In genomic region chr2:83113953-83114352, GRCh38 we compare ENCODE assay signal across 22 cellular contexts.
"Had no signal": no experiment of that assay in that cellular context is flagged by ENCODE, and none has a peak within 500 bp of the region (broad histone marks: within the 10 kb centered on the region; RNA-seq: fewer than 3 reads in every experiment).

No MANE protein-coding gene starts in this region.

- DNase-seq: effector memory CD8-positive, alpha-beta T cell; foreskin melanocyte; head of caudate nucleus; hippocampal formation; lower lobe of right lung; nucleus accumbens; ovary; right cardiac atrium; spleen; stimulated activated CD4-positive, alpha-beta T cell treated with anti-CD3 and anti-CD28 coated beads, Interleukin-15, amount 100 ng/mL, for 24 hours; stimulated activated CD4-positive, alpha-beta T cell treated with anti-CD3 and anti-CD28 coated beads, Interleukin-1b, Interleukin-23, amount 100 ng/mL, for 48 hours; stimulated activated CD4-positive, alpha-beta T cell treated with anti-CD3 and anti-CD28 coated beads, Interleukin-4, amount 100 ng/mL, for 4 hours; stimulated activated naive B cell treated with anti-CD40 and anti-IgM and Interleukin-4, amounts not matched to agents 10 μg/mL and 1 μg/mL and 100 μg/mL, for 72 hours; stimulated activated naive CD8-positive, alpha-beta T cell treated with anti-CD3 and anti-CD28 coated beads, Interleukin-15, amount 100 ng/mL, for 72 hours; testis; upper lobe of right lung had no signal

- H3K4me2 ChIP-seq: neural progenitor cell had no signal

- H3K9me3 ChIP-seq: lower lobe of right lung, ovary, testis, tibial nerve, upper lobe of right lung, vagina had no signal

- ATAC-seq: effector memory CD8-positive, alpha-beta T cell; left lobe of liver; lower lobe of right lung; natural killer cell treated with Interleukin-12 subunit alpha and Interleukin-12 subunit beta and Interleukin-15 and Interleukin-18, amount 100 ng/mL, for 72 hours; right cardiac atrium; stimulated activated naive B cell treated with anti-CD40 and anti-IgM and Interleukin-4, amounts not matched to agents 10 μg/mL and 1 μg/mL and 100 μg/mL, for 72 hours; stimulated activated naive CD8-positive, alpha-beta T cell treated with anti-CD3 and anti-CD28 coated beads, Interleukin-15, amount 100 ng/mL, for 72 hours; upper lobe of right lung had no signal

- FAIRE-seq: colon had no signal

- H2AFZ ChIP-seq: neural progenitor cell had no signal

- H3K4me1 ChIP-seq: lower lobe of right lung, neural progenitor cell, spleen, testis, tibial nerve, upper lobe of right lung, vagina had no signal

- H3K27me3 ChIP-seq: neural progenitor cell, ovary, spleen, testis, tibial nerve, upper lobe of right lung, vagina had no signal

- H3K4me3 ChIP-seq: lower lobe of right lung, neural progenitor cell, ovary, spleen, testis, tibial nerve, upper lobe of right lung, vagina had no signal

- H3K9ac ChIP-seq: neural progenitor cell had no signal

- H3K27ac ChIP-seq: lower lobe of right lung, neural progenitor cell, ovary, spleen, testis, tibial nerve, upper lobe of right lung, vagina had no signal

- H3K36me3 ChIP-seq: lower lobe of right lung, neural progenitor cell, ovary, spleen, tibial nerve, upper lobe of right lung, vagina had no signal
